In the genomic region with DNA sequence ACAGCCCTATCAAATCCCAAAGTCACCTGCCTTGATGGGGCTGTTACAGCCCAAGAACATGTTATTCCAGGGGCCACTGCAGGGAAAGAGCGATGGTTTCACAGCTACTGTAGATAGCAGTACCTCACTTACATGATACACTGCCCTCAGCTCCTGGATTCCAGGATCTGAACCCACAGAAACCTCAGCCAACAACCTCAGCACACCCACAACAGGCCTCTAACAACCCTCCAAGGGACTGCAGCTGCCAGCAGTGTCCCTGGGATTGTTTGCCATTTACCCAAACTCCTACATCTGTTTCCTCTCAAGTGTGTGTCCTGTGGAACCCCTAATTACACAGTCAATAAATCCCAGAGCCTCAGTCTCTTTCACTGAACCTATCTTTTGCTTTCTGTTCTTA, we compare ENCODE assay signal across 11 cellular contexts. TPM values are rescaled to one million over a fixed set of nuclear protein-coding genes. Genes with fewer than 3 reads are reported as not detected.
DNase-seq lines count a peak whose midpoint lies in the region; ATAC-seq and TF ChIP-seq lines count a peak whose summit lies in the region.
"Had no signal": no experiment of that assay in that cellular context is flagged by ENCODE, and none has a peak within 500 bp of the region (broad histone marks: within the 10 kb centered on the region; RNA-seq: fewer than 3 reads in every experiment).

No MANE protein-coding gene starts in this region.

- H3K27ac Mint-ChIP-seq in activated CD4-positive, alpha-beta memory T cell treated with anti-CD3 and anti-CD28 coated beads for 36 hours = peak overlapping the region; percentile 60
- H3K27ac Mint-ChIP-seq in activated CD4-positive, alpha-beta memory T cell treated with anti-CD3 and anti-CD28 coated beads, Interleukin-2, amount 10 ng/mL, durations not matched to agents 7 days and 5 days = no peak overlapping the region
- H3K27ac Mint-ChIP-seq: activated B cell treated with CpG ODN at 0.5 μM for 24 hours had no signal

- in situ Hi-C loops in astrocyte of the spinal cord (cut with HindIII; ENCODE audit: low sequenced_read_pairs) = no loop called here

- H3K4me3 Mint-ChIP-seq in activated CD4-positive, alpha-beta memory T cell treated with anti-CD3 and anti-CD28 coated beads for 36 hours = no peak overlapping the region
- no peak overlapping the region for H3K4me3 Mint-ChIP-seq in activated CD4-positive, alpha-beta memory T cell treated with anti-CD3 and anti-CD28 coated beads, Interleukin-2, amount 10 ng/mL, durations not matched to agents 7 days and 5 days
- H3K4me3 Mint-ChIP-seq: activated B cell treated with CpG ODN at 0.5 μM for 24 hours had no signal

- no peaks in the 10 kb centered on the region for H3K4me1 ChIP-seq in HEK293 (ENCODE audit: control insufficient read depth, insufficient read depth, low read length)
- H3K4me1 ChIP-seq: upper lobe of left lung had no signal

- H3K4me3 ChIP-seq in HEK293 (ENCODE audit: low read depth, low read length) = no peak overlapping the region
- H3K4me3 ChIP-seq in astrocyte of the spinal cord (ENCODE audit: low read depth, low read length) = no peak overlapping the region
- H3K4me3 ChIP-seq: coronary artery, upper lobe of left lung had no signal

- CTCF ChIA-PET in activated CD4-positive, alpha-beta memory T cell treated with anti-CD3 and anti-CD28 coated beads for 36 hours (lab: Charles Lee) = interaction anchor here (0.9 to 14.8 kb wide), 7 partner anchors 8 to 189 kb away, joined by 3 to 441 read pairs (median 4); no protein-coding TSS in a partner anchor
- CTCF ChIA-PET in activated CD4-positive, alpha-beta memory T cell treated with anti-CD3 and anti-CD28 coated beads, Interleukin-2, amount 10 ng/mL, durations not matched to agents 7 days and 5 days (lab: Charles Lee) = interaction anchor here (0.8 to 3.8 kb wide), 4 partner anchors 9 to 121 kb away, joined by 3 to 23 read pairs (median 7); no protein-coding TSS in a partner anchor
- CTCF ChIA-PET in HEK293 (lab: Yijun Ruan, JAX) = interaction anchor here (0.7 to 4.3 kb wide), 8 partner anchors 9 to 145 kb away, joined by 3 to 18 read pairs (median 4); no protein-coding TSS in a partner anchor

- peaks cover 24% of the 10 kb centered on the region for H3K4me1 Mint-ChIP-seq in activated CD4-positive, alpha-beta memory T cell treated with anti-CD3 and anti-CD28 coated beads for 36 hours (ENCODE audit: low read depth)
- H3K4me1 Mint-ChIP-seq in activated CD4-positive, alpha-beta memory T cell treated with anti-CD3 and anti-CD28 coated beads, Interleukin-2, amount 10 ng/mL, durations not matched to agents 7 days and 5 days = peaks cover 23% of the 10 kb centered on the region
- H3K4me1 Mint-ChIP-seq: activated B cell treated with CpG ODN at 0.5 μM for 24 hours had no signal

- no peaks in the 10 kb centered on the region for H3K9me3 Mint-ChIP-seq in activated CD4-positive, alpha-beta memory T cell treated with anti-CD3 and anti-CD28 coated beads for 36 hours
- H3K9me3 Mint-ChIP-seq in activated CD4-positive, alpha-beta memory T cell treated with anti-CD3 and anti-CD28 coated beads, Interleukin-2, amount 10 ng/mL, durations not matched to agents 7 days and 5 days = no peaks in the 10 kb centered on the region
- H3K9me3 Mint-ChIP-seq: activated B cell treated with CpG ODN at 0.5 μM for 24 hours had no signal

- peaks cover 8% of the 10 kb centered on the region for H3K27me3 Mint-ChIP-seq in activated CD4-positive, alpha-beta memory T cell treated with anti-CD3 and anti-CD28 coated beads for 36 hours
- no peaks in the 10 kb centered on the region for H3K27me3 Mint-ChIP-seq in activated CD4-positive, alpha-beta memory T cell treated with anti-CD3 and anti-CD28 coated beads, Interleukin-2, amount 10 ng/mL, durations not matched to agents 7 days and 5 days

- intact Hi-C loops in activated CD4-positive, alpha-beta memory T cell treated with anti-CD3 and anti-CD28 coated beads for 36 hours (cut with micrococcal nuclease) = loop anchor here (1.0 to 5.0 kb wide), 3 partner anchors 27 to 352 kb away; partner anchors contain the start of gene IMPACT
- intact Hi-C loops in left cardiac atrium (cut with DNase I) = no loop called here

- H3K27ac ChIP-seq in HEK293 (ENCODE audit: extremely low read depth, low read depth, low read length) = no peak overlapping the region
- H3K27ac ChIP-seq: coronary artery, upper lobe of left lung had no signal

- peak; percentile 66 for DNase-seq in activated CD4-positive, alpha-beta memory T cell treated with anti-CD3 and anti-CD28 coated beads for 36 hours
- no peak for DNase-seq in activated CD4-positive, alpha-beta memory T cell treated with anti-CD3 and anti-CD28 coated beads, Interleukin-2, amount 10 ng/mL, durations not matched to agents 7 days and 5 days
- DNase-seq in astrocyte of the spinal cord (ENCODE audit: low read depth, low spot score) (peak; percentile 61), left cardiac atrium (no peak)
- DNase-seq in stimulated activated CD4-positive, alpha-beta T cell treated with anti-CD3 and anti-CD28 coated beads, Interleukin-2, amount 100 ng/mL, for 48 hours = peak; percentile 33 to 37
- no peak for DNase-seq in effector CD4-positive, alpha-beta T cell
- DNase-seq: activated B cell treated with CpG ODN at 0.5 μM for 24 hours, upper lobe of left lung had no signal

- POLR2A ChIA-PET in activated CD4-positive, alpha-beta memory T cell treated with anti-CD3 and anti-CD28 coated beads for 36 hours (lab: Charles Lee) = interaction anchor here (1.0 to 2.7 kb wide), 8 partner anchors 9 to 119 kb away, joined by 3 to 22 read pairs (median 4); partner anchors contain the start of gene OSBPL1A
- POLR2A ChIA-PET in activated CD4-positive, alpha-beta memory T cell treated with anti-CD3 and anti-CD28 coated beads, Interleukin-2, amount 10 ng/mL, durations not matched to agents 7 days and 5 days (lab: Charles Lee) = interaction anchor here (1.0 kb wide), 1 partner anchor 28 kb away, joined by 6 read pairs; the partner anchor contains the start of gene OSBPL1A
- POLR2A ChIA-PET in HEK293 (lab: Yijun Ruan, JAX) = no interaction called here

- ATAC-seq in HG03045 (IDR thresholded peaks at IDR 0.05; ENCODE audit: unreplicated experiment) (no peak), left cardiac atrium (no peak)

- TF ChIP-seq CTCF in HEK293 (tag by site-specific recombination; IDR thresholded peaks at IDR 0.05) = no peak
- TF ChIP-seq CTCF in astrocyte of the spinal cord (IDR thresholded peaks at IDR 0.05; ENCODE audit: low read depth, low read length) = no peak

- peaks cover 0 to 20% of the 10 kb centered on the region in 2 experiments; a peak in 2 of 3 replicates for H3K36me3 ChIP-seq in HEK293 (ENCODE audit: control insufficient read depth in 2 of 2, insufficient read depth in 1 of 2, low read length in 2 of 2)

- H3K36me3 Mint-ChIP-seq in activated CD4-positive, alpha-beta memory T cell treated with anti-CD3 and anti-CD28 coated beads for 36 hours = no peaks in the 10 kb centered on the region
- H3K36me3 Mint-ChIP-seq in activated CD4-positive, alpha-beta memory T cell treated with anti-CD3 and anti-CD28 coated beads, Interleukin-2, amount 10 ng/mL, durations not matched to agents 7 days and 5 days (ENCODE audit: low read depth) = no peaks in the 10 kb centered on the region

- no peaks in the 10 kb centered on the region for H3K9me3 ChIP-seq in HEK293 (ENCODE audit: control insufficient read depth, insufficient read depth, low read depth, low read length)
- H3K9me3 ChIP-seq: upper lobe of left lung had no signal

TF ChIP-seq in HEK293, 187 proteins besides CTCF, POLR2A, EP300 and RAD21:
- TF ChIP-seq ZNF133 (tag by site-specific recombination; IDR thresholded peaks at IDR 0.05) (no peak), SP7 (tag by site-specific recombination; IDR thresholded peaks at IDR 0.05) (0 out of 2 replicates have a peak, but pooled peaks have one; percentile 18)
TF ChIP-seq in HEK293: peak in this region for 1.

RNA-seq across cellular contexts. Expression of gene OSBPL1A, which starts 28.2 kb away (rescaled TPM):
- 1 to 10 TPM; 1.4 to 2.4 TPM for total RNA-seq in activated CD4-positive, alpha-beta memory T cell treated with anti-CD3 and anti-CD28 coated beads for 36 hours
- under 1 TPM; 0.53 to 0.93 TPM for total RNA-seq in activated CD4-positive, alpha-beta memory T cell treated with anti-CD3 and anti-CD28 coated beads, Interleukin-2, amount 10 ng/mL, durations not matched to agents 7 days and 5 days
- 10 to 100 TPM; 68.8 to 74.4 TPM for total RNA-seq in left cardiac atrium

RNA-seq across cellular contexts. Expression of gene IMPACT, which starts 57.0 kb away (rescaled TPM):
- 10 to 100 TPM; 13.7 to 15.9 TPM for total RNA-seq in activated CD4-positive, alpha-beta memory T cell treated with anti-CD3 and anti-CD28 coated beads for 36 hours
- total RNA-seq in activated CD4-positive, alpha-beta memory T cell treated with anti-CD3 and anti-CD28 coated beads, Interleukin-2, amount 10 ng/mL, durations not matched to agents 7 days and 5 days = 1 to 10 TPM; 6.9 to 8.2 TPM
- total RNA-seq in left cardiac atrium = 10 to 100 TPM; 18.9 to 20.8 TPM

Comparison
In these comparisons a context has a peak if more than half of its experiments do, and no peak if none do; other contexts are left out.
1. DNase-seq: peak in activated CD4-positive, alpha-beta memory T cell treated with anti-CD3 and anti-CD28 coated beads for 36 hours (single experiment), astrocyte of the spinal cord (single experiment) and stimulated activated CD4-positive, alpha-beta T cell treated with anti-CD3 and anti-CD28 coated beads, Interleukin-2, amount 100 ng/mL, for 48 hours (2 of 2); none in activated CD4-positive, alpha-beta memory T cell treated with anti-CD3 and anti-CD28 coated beads, Interleukin-2, amount 10 ng/mL, durations not matched to agents 7 days and 5 days (single experiment), effector CD4-positive, alpha-beta T cell (single experiment) and left cardiac atrium (single experiment).
2. RNA of gene OSBPL1A, which starts 28.2 kb away (total RNA-seq): 68.8 to 74.4 TPM in left cardiac atrium; 1.4 to 2.4 TPM in activated CD4-positive, alpha-beta memory T cell treated with anti-CD3 and anti-CD28 coated beads for 36 hours and 0.53 to 0.93 TPM in activated CD4-positive, alpha-beta memory T cell treated with anti-CD3 and anti-CD28 coated beads, Interleukin-2, amount 10 ng/mL, durations not matched to agents 7 days and 5 days; every median in the first group is over 10 times any median in the second.